In genomic region chr13:111917901-111918300, GRCh38 we compare ENCODE assay signal across 17 cellular contexts.
A peak's percentile ranks its signal among the peaks of the same experiment; 100 is the strongest.
DNase-seq lines count a peak whose midpoint lies in the region; ATAC-seq and TF ChIP-seq lines count a peak whose summit lies in the region.
"Had no signal": no experiment of that assay in that cellular context is flagged by ENCODE, and none has a peak within 500 bp of the region (broad histone marks: within the 10 kb centered on the region; RNA-seq: fewer than 3 reads in every experiment).

No MANE protein-coding gene starts in this region.

- no peaks in the 10 kb centered on the region for H3K27me3 ChIP-seq in Peyer's patch
- H3K27me3 ChIP-seq in neuronal stem cell (ENCODE audit: control insufficient read depth in 3 of 3, insufficient read depth in 3 of 3, low read depth in 1 of 3, low read length in 3 of 3) = peaks cover 0 to 20% (median 0%) of the 10 kb centered on the region in 3 experiments
- H3K27me3 ChIP-seq in suprapubic skin = peaks cover 19% of the 10 kb centered on the region
- H3K27me3 ChIP-seq: BLaER1 treated with 17β-estradiol and CSF1 and Interleukin-3, amounts not matched to agents 10 nM and 100 nM had no signal

- no peak overlapping the region for H2BK120ac ChIP-seq in neuronal stem cell (ENCODE audit: low read depth, low read length)

- H3K27ac ChIP-seq in Peyer's patch = no peak overlapping the region
- H3K27ac ChIP-seq in neuronal stem cell (replicated peaks; ENCODE audit: low read length) = no peak overlapping the region
- H3K27ac ChIP-seq in suprapubic skin = no peak overlapping the region
- H3K27ac ChIP-seq: BLaER1 treated with 17β-estradiol and CSF1 and Interleukin-3, amounts not matched to agents 10 nM and 100 nM had no signal

- no peak overlapping the region for H2BK12ac ChIP-seq in neuronal stem cell (ENCODE audit: low read length)

- H3K14ac ChIP-seq in neuronal stem cell (ENCODE audit: low read length) = peak overlapping the region; percentile 79

- no peak overlapping the region for H4K8ac ChIP-seq in neuronal stem cell (ENCODE audit: low read depth, low read length)

- no peak overlapping the region for H3K9ac ChIP-seq in neuronal stem cell (ENCODE audit: low read depth, low read length, poor library complexity)
- H3K9ac ChIP-seq: BLaER1 treated with 17β-estradiol and CSF1 and Interleukin-3, amounts not matched to agents 10 nM and 100 nM had no signal

- H3K79me1 ChIP-seq in neuronal stem cell (ENCODE audit: low read depth, low read length) = no peaks in the 10 kb centered on the region

- H3K9me3 ChIP-seq in Peyer's patch (no peaks in the 10 kb centered on the region), neuronal stem cell (replicated peaks in 1 of 2; ENCODE audit: control insufficient read depth in 2 of 2, insufficient read depth in 1 of 2, low read depth in 1 of 2, low read length in 2 of 2) (no peaks in the 10 kb centered on the region), suprapubic skin (no peaks in the 10 kb centered on the region)
- H3K9me3 ChIP-seq: BLaER1 treated with 17β-estradiol and CSF1 and Interleukin-3, amounts not matched to agents 10 nM and 100 nM; HAP-1 had no signal

- no peak for ATAC-seq in GM19455 (IDR thresholded peaks at IDR 0.05; ENCODE audit: unreplicated experiment)
- ATAC-seq: CD8-positive, alpha-beta T cell; GM12878; HepG2 had no signal

- H3K4me1 ChIP-seq in Peyer's patch (no peaks in the 10 kb centered on the region), neuronal stem cell (ENCODE audit: control insufficient read depth in 2 of 2, insufficient read depth in 1 of 2, low read depth in 1 of 2, low read length in 2 of 2) (peaks cover 0 to 10% of the 10 kb centered on the region in 2 donors), suprapubic skin (no peaks in the 10 kb centered on the region)
- H3K4me1 ChIP-seq: HAP-1 had no signal

- no CpG with 5 or more reads among the region's 16 CpGs for WGBS in neuronal stem cell (ENCODE audit: extremely low coverage in 2 of 2, insufficient read length in 2 of 2, insufficient replicate concordance in 1 of 2), 2 donors
- WGBS in suprapubic skin = 88% methylated on average over 15 of the region's 16 CpGs

- no peak overlapping the region for H2AFZ ChIP-seq in neuronal stem cell (ENCODE audit: low read length)

- TF ChIP-seq POLR2A in Peyer's patch (IDR thresholded peaks at IDR 0.05) = no peak
- no peak for TF ChIP-seq POLR2A in suprapubic skin (IDR thresholded peaks at IDR 0.05)

- peak overlapping the region; percentile 66 for H3K18ac ChIP-seq in neuronal stem cell (ENCODE audit: low read length)

- H3K23ac ChIP-seq in neuronal stem cell (ENCODE audit: low read depth, low read length, poor library complexity) = no peak overlapping the region

- no peak overlapping the region for H3K4ac ChIP-seq in neuronal stem cell (ENCODE audit: low read length)

- no peak overlapping the region for H2AK5ac ChIP-seq in neuronal stem cell (ENCODE audit: low read depth, low read length)

- DNase-seq in Peyer's patch (peak in 2 of 3 donors; percentile 20 to 34), islet precursor cell (peak; percentile 47), neuronal stem cell (ENCODE audit: low spot score) (no peak), suprapubic skin (ENCODE audit: low spot score in 2 of 2) (peak; percentile 6 to 52), cerebellar cortex (ENCODE audit: low spot score) (no peak), epidermal melanocyte (ENCODE audit: insufficient read length, low spot score) (no peak), T-helper 1 cell (no peak)
- DNase-seq: Calu3; CD8-positive, alpha-beta T cell; DMS53; DND-41; EL had no signal

- no peak overlapping the region for H3K4me2 ChIP-seq in neuronal stem cell (ENCODE audit: insufficient read depth, low read length, poor library complexity, severe bottlenecking)
- H3K4me2 ChIP-seq: BLaER1 treated with 17β-estradiol and CSF1 and Interleukin-3, amounts not matched to agents 10 nM and 100 nM had no signal

- peak overlapping the region; percentile 51 for H2BK15ac ChIP-seq in neuronal stem cell (ENCODE audit: low read length)

- no peak for TF ChIP-seq EP300 in suprapubic skin (IDR thresholded peaks at IDR 0.05)

- H3K4me3 ChIP-seq in Peyer's patch (no peak overlapping the region), neuronal stem cell (ENCODE audit: low read length in 2 of 2) (no peak overlapping the region), suprapubic skin (no peak overlapping the region)
- H3K4me3 ChIP-seq: BLaER1 treated with 17β-estradiol and CSF1 and Interleukin-3, amounts not matched to agents 10 nM and 100 nM; GM12878; HAP-1 had no signal

- no peak for TF ChIP-seq CTCF in Peyer's patch (IDR thresholded peaks at IDR 0.05)
- TF ChIP-seq CTCF in suprapubic skin (IDR thresholded peaks at IDR 0.05) = no peak

- H4K91ac ChIP-seq in neuronal stem cell (ENCODE audit: low read depth, low read length, poor library complexity) = no peak overlapping the region

- H3K36me3 ChIP-seq in Peyer's patch (no peaks in the 10 kb centered on the region), neuronal stem cell (replicated peaks in 1 of 2; ENCODE audit: control insufficient read depth in 2 of 2, insufficient read depth in 2 of 2, low read length in 2 of 2) (no peaks in the 10 kb centered on the region), suprapubic skin (no peaks in the 10 kb centered on the region)
- H3K36me3 ChIP-seq: BLaER1 treated with 17β-estradiol and CSF1 and Interleukin-3, amounts not matched to agents 10 nM and 100 nM; HAP-1 had no signal

- H2BK5ac ChIP-seq in neuronal stem cell (ENCODE audit: low read length) = no peak overlapping the region

Comparison
In these comparisons a context has a peak if more than half of its experiments do, and no peak if none do; other contexts are left out.
1. DNase-seq: peak in Peyer's patch (2 of 3), islet precursor cell (single experiment) and suprapubic skin (2 of 2); none in neuronal stem cell (single experiment), cerebellar cortex (single experiment), epidermal melanocyte (single experiment) and T-helper 1 cell (0 of 5).